11 cellular contexts compared by ENCODE assay signal in the genomic region with DNA sequence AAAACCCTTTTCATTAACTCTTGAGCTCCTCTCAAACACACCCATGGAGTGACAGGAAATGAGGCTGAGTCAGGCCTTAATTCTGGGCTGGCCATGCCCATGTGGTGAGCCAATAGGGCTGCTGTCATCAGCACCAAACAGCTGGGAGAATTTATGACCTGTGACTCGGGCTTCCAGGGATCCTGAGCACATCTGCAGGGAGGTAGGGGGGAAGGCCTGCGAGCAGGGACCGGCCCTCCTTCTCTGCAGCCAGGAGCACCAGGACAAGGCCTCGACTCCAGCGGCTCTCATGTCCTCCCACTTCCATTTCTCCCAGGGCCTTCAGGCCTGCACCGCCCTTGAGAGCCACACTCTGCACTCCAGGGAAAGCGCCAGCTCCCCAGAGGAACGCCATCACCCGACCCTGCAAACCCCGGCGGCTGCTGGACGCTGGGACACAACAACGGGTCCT. TPM values are rescaled to one million over a fixed set of nuclear protein-coding genes. Genes with fewer than 3 reads are reported as not detected.
A peak's percentile ranks its signal among the peaks of the same experiment; 100 is the strongest.
DNase-seq lines count a peak whose midpoint lies in the region; ATAC-seq, FAIRE-seq and TF ChIP-seq lines count a peak whose summit lies in the region.
"Had no signal": no experiment of that assay in that cellular context is flagged by ENCODE, and none has a peak within 500 bp of the region (broad histone marks: within the 10 kb centered on the region; RNA-seq: fewer than 3 reads in every experiment).

No MANE protein-coding gene starts in this region.

- no peak overlapping the region for H2AFZ ChIP-seq in astrocyte (ENCODE audit: low read depth, low read length)

- POLR2A ChIA-PET in A549 (lab: Yijun Ruan, JAX), result no interaction called here

- no peaks in the 10 kb centered on the region for H3K9me3 Mint-ChIP-seq in astrocyte (ENCODE audit: unreplicated experiment)
- H3K9me3 Mint-ChIP-seq: central memory CD8-positive, alpha-beta T cell had no signal

- CTCF ChIA-PET in A549 (lab: Yijun Ruan, JAX), result interaction anchor here (0.6 to 4.2 kb wide), 7 partner anchors 9 to 256 kb away, joined by 3 to 19 read pairs (median 5); no protein-coding TSS in a partner anchor

- peak in 1 of 2 experiments; percentile 29; a peak in 2 of 6 replicates for ATAC-seq in A549

- FAIRE-seq in A549 (lab: Jason Lieb, UNC), result no peak
- peak; percentile 26 for FAIRE-seq in astrocyte (lab: Jason Lieb, UNC)
- FAIRE-seq in small intestine (lab: Jason Lieb, UNC), result no peak
- no peak for FAIRE-seq in D721Med (lab: Jason Lieb, UNC)

- 73% methylated on average over 6 of the region's 13 CpGs for WGBS in A549 (ENCODE audit: missing lambda C conversion rate)
- 65 to 74% (median 72%) methylated on average over 13 of the region's 13 CpGs for WGBS in small intestine, 3 donors

- peak overlapping the region in 1 of 2 experiments; percentile 71; a peak in 2 of 6 replicates for H3K27ac ChIP-seq in A549
- no peak overlapping the region for H3K27ac ChIP-seq in astrocyte (ENCODE audit: low read depth, low read length)
- no peak overlapping the region for H3K27ac ChIP-seq in small intestine (ENCODE audit: low read depth in 1 of 2, low read length in 1 of 2)
- H3K27ac ChIP-seq: KMS-11 had no signal

- DNase-seq in A549 (ENCODE audit: low read depth in 1 of 2, low spot score in 1 of 2) (no peak), HS-5 (ENCODE audit: low read depth) (peak; percentile 60), astrocyte (ENCODE audit: low read depth) (peak; percentile 38), left kidney (ENCODE audit: low read depth, low spot score) (peak; percentile 88), small intestine (no peak), amniotic stem cell (lab: John Stamatoyannopoulos, UW) (no peak), D721Med (ENCODE audit: insufficient read length, low spot score) (no peak), hippocampal formation (lab: John Stamatoyannopoulos, UW) (no peak)

- peaks cover 6% of the 10 kb centered on the region for H3K27me3 Mint-ChIP-seq in astrocyte (ENCODE audit: low read depth, unreplicated experiment)

- no peak overlapping the region for H3K9ac ChIP-seq in astrocyte (ENCODE audit: low read length)
- H3K9ac ChIP-seq: KMS-11 had no signal

- H3K27ac Mint-ChIP-seq in astrocyte (ENCODE audit: unreplicated experiment), result no peak overlapping the region

- no peak overlapping the region for H3K4me3 Mint-ChIP-seq in astrocyte (ENCODE audit: unreplicated experiment)
- H3K4me3 Mint-ChIP-seq: central memory CD8-positive, alpha-beta T cell had no signal

- no peaks in the 10 kb centered on the region for H3K36me3 ChIP-seq in astrocyte (ENCODE audit: insufficient read depth, low read length)
- H3K36me3 ChIP-seq in small intestine (ENCODE audit: control insufficient read depth in 2 of 2, insufficient read depth in 2 of 2, low read length in 2 of 2), result peaks cover 2 to 20% of the 10 kb centered on the region in 2 donors

- H3K4me3 ChIP-seq in A549, result no peak overlapping the region
- no peak overlapping the region for H3K4me3 ChIP-seq in astrocyte (ENCODE audit: insufficient read depth, low read depth, low read length)
- H3K4me3 ChIP-seq in small intestine (ENCODE audit: low read depth in 1 of 2, low read length in 2 of 2), result no peak overlapping the region

- H3K9me3 ChIP-seq in A549 (no peaks in the 10 kb centered on the region), astrocyte (ENCODE audit: insufficient read depth, low read depth, low read length) (no peaks in the 10 kb centered on the region), small intestine (ENCODE audit: control insufficient read depth, low read depth) (no peaks in the 10 kb centered on the region)

- TF ChIP-seq EP300 in A549 (IDR thresholded peaks at IDR 0.05), result no peak

- H3K79me2 ChIP-seq in astrocyte (ENCODE audit: insufficient read depth, low read length), result peaks cover 5% of the 10 kb centered on the region

- TF ChIP-seq RAD21 in A549 (conservative IDR thresholded peaks at IDR 0.05 in 1 of 2, IDR thresholded peaks at IDR 0.05 in 1 of 2), result no peak

- TF ChIP-seq CTCF in A549 (IDR thresholded peaks at IDR 0.05) (no peak), astrocyte (IDR thresholded peaks at IDR 0.05; ENCODE audit: insufficient read depth, low read depth, low read length) (no peak), D721Med (IDR thresholded peaks at IDR 0.05; ENCODE audit: insufficient read depth, missing control alignments) (no peak)

- H4K20me1 ChIP-seq in astrocyte (ENCODE audit: insufficient read depth, low read length), result no peaks in the 10 kb centered on the region

- H3K4me1 Mint-ChIP-seq in astrocyte (ENCODE audit: low read depth, unreplicated experiment), result peaks cover 9% of the 10 kb centered on the region
- H3K4me1 Mint-ChIP-seq: central memory CD8-positive, alpha-beta T cell had no signal

- H3K27me3 ChIP-seq in astrocyte (ENCODE audit: insufficient read depth, low read length) (no peaks in the 10 kb centered on the region), small intestine (ENCODE audit: control insufficient read depth in 2 of 2, insufficient read depth in 2 of 2, low read length in 2 of 2) (peaks cover 0 to 3% of the 10 kb centered on the region in 2 donors)

- peak overlapping the region; percentile 52; the same call in 2 of the 3 replicates for H3K4me2 ChIP-seq in A549
- H3K4me2 ChIP-seq in astrocyte (ENCODE audit: low read length), result peak overlapping the region; percentile 45
- H3K4me2 ChIP-seq: KMS-11 had no signal

- no peak for TF ChIP-seq POLR2A in A549 (IDR thresholded peaks at IDR 0.05; ENCODE audit: low read length)

- H3K36me3 Mint-ChIP-seq in astrocyte (ENCODE audit: low read depth, unreplicated experiment), result no peaks in the 10 kb centered on the region

- H3K4me1 ChIP-seq in A549 (peaks cover 34% of the 10 kb centered on the region), astrocyte (ENCODE audit: insufficient read depth, low read length) (peaks cover 9% of the 10 kb centered on the region), small intestine (ENCODE audit: control insufficient read depth in 2 of 2, insufficient read depth in 1 of 2, low read depth in 1 of 2, low read length in 1 of 2) (peaks cover 0 to 2% of the 10 kb centered on the region in 2 donors)

TF ChIP-seq in A549, 52 proteins besides CTCF, POLR2A, EP300 and RAD21:
- no peak for TF ChIP-seq HOXB13 (CRISPR knock-in tag; IDR thresholded peaks at IDR 0.05; ENCODE audit: low read depth)
- TF ChIP-seq, protein P1, sequence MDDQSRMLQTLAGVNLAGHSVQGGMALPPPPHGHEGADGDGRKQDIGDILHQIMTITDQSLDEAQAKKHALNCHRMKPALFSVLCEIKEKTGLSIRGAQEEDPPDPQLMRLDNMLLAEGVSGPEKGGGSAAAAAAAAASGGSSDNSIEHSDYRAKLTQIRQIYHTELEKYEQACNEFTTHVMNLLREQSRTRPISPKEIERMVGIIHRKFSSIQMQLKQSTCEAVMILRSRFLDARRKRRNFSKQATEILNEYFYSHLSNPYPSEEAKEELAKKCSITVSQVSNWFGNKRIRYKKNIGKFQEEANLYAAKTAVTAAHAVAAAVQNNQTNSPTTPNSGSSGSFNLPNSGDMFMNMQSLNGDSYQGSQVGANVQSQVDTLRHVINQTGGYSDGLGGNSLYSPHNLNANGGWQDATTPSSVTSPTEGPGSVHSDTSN (IDR thresholded peaks at IDR 0.05), result 0 out of 2 replicates have a peak, but pooled peaks have one; percentile 40

RNA-seq across cellular contexts. Expression of a gene that starts 14.6 kb away (rescaled TPM):
- polyA plus RNA-seq in A549 (2011; rRNA removed), result 3.0 and 3.3 TPM in 2 replicates
- polyA plus RNA-seq in A549 (2012; cell fraction: cytosol; rRNA removed), result 5.8 and 8.1 TPM in 2 replicates
- 29.3 and 29.7 TPM in 2 replicates for polyA plus RNA-seq in A549 (2012; cell fraction: nucleus; rRNA removed)
- polyA plus RNA-seq in A549 (2017; fragmentation: RNase III; extraction: RNeasy Plus Mini Kit Qiagen cat#74134 plus additional on column Dnase treatment), result 5.1 to 6.4 TPM (median 5.7 TPM) in 3 replicates
- 5.0 and 8.3 TPM in 2 replicates for polyA minus RNA-seq in A549 (2011; rRNA and poly(A)+ RNA removed)
- 1.1 and 1.8 TPM in 2 replicates for total RNA-seq in astrocyte
- 10 to 100 TPM in 2 of 3 donors, 1 to 10 TPM in 1; 9.7 to 20.8 (median 20.1) TPM for polyA plus RNA-seq in small intestine
- polyA plus RNA-seq: AG04450 had no signal

Comparison
In these comparisons a context has a peak if more than half of its experiments do, and no peak if none do; other contexts are left out.
1. DNase-seq: peak in HS-5 (single experiment), astrocyte (single experiment) and left kidney (single experiment); none in A549 (0 of 2), small intestine (single experiment), amniotic stem cell (single experiment), D721Med (single experiment) and hippocampal formation (0 of 2).